Comparison of ENCODE assay signal across 22 cellular contexts in the genomic region with DNA sequence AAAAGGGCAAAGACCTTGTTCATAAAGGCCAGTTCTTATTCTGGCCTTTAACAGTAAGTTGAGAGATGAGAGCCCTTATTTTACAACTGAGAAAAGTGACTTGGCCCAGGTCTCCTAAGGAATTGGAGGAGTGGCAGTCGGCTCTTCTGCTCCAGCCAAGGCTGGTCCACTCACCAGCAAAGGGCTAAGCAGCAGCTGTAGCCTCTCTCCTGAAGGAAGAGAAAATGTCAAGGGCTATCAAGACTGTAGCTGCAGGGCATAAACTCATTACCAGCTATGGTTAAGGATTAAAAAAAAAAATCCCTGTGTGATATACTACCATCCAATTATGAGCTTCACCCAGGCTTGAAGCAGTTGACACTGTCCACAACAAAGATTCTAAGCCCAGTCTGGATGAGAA.
DNase-seq lines count a peak whose midpoint lies in the region; ATAC-seq and TF ChIP-seq lines count a peak whose summit lies in the region.
"Had no signal": no experiment of that assay in that cellular context is flagged by ENCODE, and none has a peak within 500 bp of the region (broad histone marks: within the 10 kb centered on the region; RNA-seq: fewer than 3 reads in every experiment).

No MANE protein-coding gene starts in this region.

- H3K4me1 ChIP-seq in right lobe of liver: peaks cover 0 to 8% (median 0%) of the 10 kb centered on the region in 4 donors
- H3K4me1 ChIP-seq: HAP-1 had no signal

- H3K27ac ChIP-seq in right lobe of liver: no peak overlapping the region
- H3K27ac ChIP-seq: 22Rv1, C4-2B, GM23248, Peyer's patch had no signal

- no peak for TF ChIP-seq POLR2A in right lobe of liver (IDR thresholded peaks at IDR 0.05)

- no peak overlapping the region for H3K4me3 ChIP-seq in right lobe of liver
- H3K4me3 ChIP-seq: GM23248, HAP-1, MG63, Peyer's patch had no signal

- H3K27me3 ChIP-seq in right lobe of liver: no peaks in the 10 kb centered on the region
- H3K27me3 ChIP-seq: MG63, Peyer's patch had no signal

- TF ChIP-seq CTCF in right lobe of liver (IDR thresholded peaks at IDR 0.05): no peak

- H3K36me3 ChIP-seq in right lobe of liver: no peaks in the 10 kb centered on the region
- H3K36me3 ChIP-seq: HAP-1, MG63, Peyer's patch had no signal

- peak; percentile 19 for DNase-seq in NCI-H1092 (lab: John Stamatoyannopoulos, UW)
- no peak for DNase-seq in NCI-H1092 treated with DMSO at 0.1 percent for 48 hours (lab: John Stamatoyannopoulos, UW)
- peak; percentile 53 for DNase-seq in NCI-H146 treated with DMSO at 0.1 percent for 48 hours (lab: John Stamatoyannopoulos, UW; ENCODE audit: unreplicated experiment)
- peak; percentile 95 for DNase-seq in NCI-H82 (lab: John Stamatoyannopoulos, UW)
- peak; percentile 45 for DNase-seq in retina
- DNase-seq in right lobe of liver: no peak
- no peak for DNase-seq in iPS-NIHi7 (ENCODE audit: extremely low spot score)
- DNase-seq: AML-193; GDM1; GM23248; Karpas-422; MG63; NCI-H1048; NCI-H510A treated with DMSO at 0.1 percent for 48 hours; NK-92 treated with Interleukin-12 subunit alpha and Interleukin-12 subunit beta, amount 100 ng/mL, for 24 hours; Peyer's patch; SW 1271 had no signal

- intact Hi-C loops in right lobe of liver (cut with DNase I): no loop called here

- ATAC-seq in SK-N-SH treated with all-trans-retinoic acid at 6 μM for 48 hours (no peak), right lobe of liver (no peak)
- ATAC-seq: Right ventricle myocardium inferior had no signal

- no peaks in the 10 kb centered on the region for H3K9me3 ChIP-seq in right lobe of liver
- H3K9me3 ChIP-seq: HAP-1, MG63, Peyer's patch had no signal

- 100% methylated on average over 1 of the region's 1 CpG for WGBS in right lobe of liver (ENCODE audit: insufficient coverage, low coverage, low lambda C conversion rate, missing lambda C conversion rate)

TF ChIP-seq in SK-N-SH treated with all-trans-retinoic acid at 6 μM for 48 hours, 23 proteins besides CTCF, POLR2A, EP300 and RAD21:
- TF ChIP-seq OSR1 (CRISPR knock-in tag; IDR thresholded peaks at IDR 0.05): no peak
- no peak for TF ChIP-seq ARNTL (CRISPR knock-in tag; IDR thresholded peaks at IDR 0.05; ENCODE audit: borderline replicate concordance, low read depth)
- no peak for TF ChIP-seq CREB5 (CRISPR knock-in tag; IDR thresholded peaks at IDR 0.05; ENCODE audit: low read depth)
- no peak for TF ChIP-seq ZNF8 (CRISPR knock-in tag; IDR thresholded peaks at IDR 0.05)
- TF ChIP-seq POU6F1 (CRISPR knock-in tag; IDR thresholded peaks at IDR 0.05; ENCODE audit: borderline replicate concordance, low read depth): no peak
- TF ChIP-seq GLIS3 (CRISPR knock-in tag; IDR thresholded peaks at IDR 0.05): no peak
- TF ChIP-seq PATZ1 (CRISPR knock-in tag; IDR thresholded peaks at IDR 0.05; ENCODE audit: borderline replicate concordance): no peak
- TF ChIP-seq ZC3H10 (CRISPR knock-in tag; IDR thresholded peaks at IDR 0.05): no peak
- TF ChIP-seq BACH2 (CRISPR knock-in tag; IDR thresholded peaks at IDR 0.05; ENCODE audit: borderline replicate concordance): no peak
- no peak for TF ChIP-seq ISL1 (CRISPR knock-in tag; IDR thresholded peaks at IDR 0.05)
- TF ChIP-seq, protein P1, sequence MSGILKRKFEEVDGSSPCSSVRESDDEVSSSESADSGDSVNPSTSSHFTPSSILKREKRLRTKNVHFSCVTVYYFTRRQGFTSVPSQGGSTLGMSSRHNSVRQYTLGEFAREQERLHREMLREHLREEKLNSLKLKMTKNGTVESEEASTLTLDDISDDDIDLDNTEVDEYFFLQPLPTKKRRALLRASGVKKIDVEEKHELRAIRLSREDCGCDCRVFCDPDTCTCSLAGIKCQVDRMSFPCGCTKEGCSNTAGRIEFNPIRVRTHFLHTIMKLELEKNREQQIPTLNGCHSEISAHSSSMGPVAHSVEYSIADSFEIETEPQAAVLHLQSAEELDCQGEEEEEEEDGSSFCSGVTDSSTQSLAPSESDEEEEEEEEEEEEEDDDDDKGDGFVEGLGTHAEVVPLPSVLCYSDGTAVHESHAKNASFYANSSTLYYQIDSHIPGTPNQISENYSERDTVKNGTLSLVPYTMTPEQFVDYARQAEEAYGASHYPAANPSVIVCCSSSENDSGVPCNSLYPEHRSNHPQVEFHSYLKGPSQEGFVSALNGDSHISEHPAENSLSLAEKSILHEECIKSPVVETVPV (CRISPR knock-in tag; IDR thresholded peaks at IDR 0.05): no peak
- no peak for TF ChIP-seq ZFP30 (CRISPR knock-in tag; IDR thresholded peaks at IDR 0.05)
- no peak for TF ChIP-seq PPARA (CRISPR knock-in tag; IDR thresholded peaks at IDR 0.05; ENCODE audit: borderline replicate concordance)
- TF ChIP-seq CSDC2 (CRISPR knock-in tag; IDR thresholded peaks at IDR 0.05): no peak
- no peak for TF ChIP-seq ESRRG (CRISPR knock-in tag; IDR thresholded peaks at IDR 0.05)
- no peak for TF ChIP-seq ZFP3 (CRISPR knock-in tag; IDR thresholded peaks at IDR 0.05)
- TF ChIP-seq TSHZ2 (CRISPR knock-in tag; IDR thresholded peaks at IDR 0.05): no peak

Comparison
In these comparisons a context has a peak if more than half of its experiments do, and no peak if none do; other contexts are left out.
1. DNase-seq: peak in NCI-H1092 (single experiment), NCI-H146 treated with DMSO at 0.1 percent for 48 hours (single experiment), NCI-H82 (single experiment) and retina (single experiment); none in NCI-H1092 treated with DMSO at 0.1 percent for 48 hours (single experiment), right lobe of liver (0 of 3) and iPS-NIHi7 (single experiment).